ENCODE assay signal across 15 cellular contexts in the genomic region with DNA sequence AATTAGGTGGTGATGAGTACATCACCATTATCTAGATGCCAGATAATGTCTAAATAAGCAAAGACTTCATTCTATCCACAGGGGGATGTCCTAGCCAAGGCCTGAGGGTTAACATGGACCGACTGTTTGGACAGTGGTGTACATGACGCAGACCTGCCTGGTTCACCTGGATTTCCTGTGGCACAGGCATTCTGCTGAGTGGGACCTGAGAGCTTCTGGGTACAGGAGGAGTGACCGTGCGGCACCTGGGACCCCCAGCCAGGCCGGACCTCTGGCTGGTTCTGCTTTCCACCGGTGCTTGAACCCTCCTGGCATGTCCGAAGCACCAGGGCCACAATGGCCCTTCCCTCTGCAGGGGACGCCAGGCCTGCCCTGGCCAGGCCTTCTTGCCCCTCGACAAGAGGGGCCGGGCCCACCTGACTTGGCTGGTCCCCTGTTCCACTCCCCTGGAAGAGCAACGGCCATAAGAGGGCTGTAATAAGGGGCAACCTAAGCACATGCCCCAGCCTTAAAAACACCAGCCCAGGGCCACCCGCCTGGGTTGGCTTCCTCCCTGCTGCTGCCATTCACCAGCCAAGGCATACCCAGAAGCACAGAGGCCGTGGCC. TPM values are rescaled to one million over a fixed set of nuclear protein-coding genes. Genes with fewer than 3 reads are reported as not detected.
DNase-seq lines count a peak whose midpoint lies in the region; ATAC-seq and TF ChIP-seq lines count a peak whose summit lies in the region.
"Had no signal": no experiment of that assay in that cellular context is flagged by ENCODE, and none has a peak within 500 bp of the region (broad histone marks: within the 10 kb centered on the region; RNA-seq: fewer than 3 reads in every experiment).

No MANE protein-coding gene starts in this region.

- H3K27me3 ChIP-seq in dorsolateral prefrontal cortex = no peaks in the 10 kb centered on the region
- H3K27me3 ChIP-seq in left lung = peaks cover 0 to 7% of the 10 kb centered on the region in 2 donors
- H3K27me3 ChIP-seq in aorta (ENCODE audit: control insufficient read depth in 1 of 2, insufficient read depth in 2 of 2, low read length in 1 of 2) = no peaks in the 10 kb centered on the region

- H3K9me3 ChIP-seq in left lung = no peaks in the 10 kb centered on the region
- H3K9me3 ChIP-seq in aorta (ENCODE audit: control insufficient read depth, low read length) = no peaks in the 10 kb centered on the region
- H3K9me3 ChIP-seq: BLaER1 treated with 17β-estradiol and CSF1 and Interleukin-3, amounts not matched to agents 10 nM and 100 nM; HAP-1 had no signal

- H3K27ac ChIP-seq in dorsolateral prefrontal cortex (peak overlapping the region in 42 of 59 donors; percentile 2 to 86 (median 62)), left lung (no peak overlapping the region), aorta (ENCODE audit: low read depth in 1 of 2, low read length in 2 of 2) (no peak overlapping the region)
- H3K27ac ChIP-seq: BLaER1 treated with 17β-estradiol and CSF1 and Interleukin-3, amounts not matched to agents 10 nM and 100 nM had no signal

- H3K4me1 ChIP-seq in left lung (peaks cover 4 to 5% of the 10 kb centered on the region in 2 donors), aorta (ENCODE audit: control insufficient read depth in 1 of 2, insufficient read depth in 2 of 2, low read length in 2 of 2) (no peaks in the 10 kb centered on the region)

- ATAC-seq in left ventricle myocardium superior (peak; percentile 8), Right ventricle myocardium inferior (no peak), left lung (no peak), aorta (ENCODE audit: low FRiP score) (peak; percentile 17), GM18867 (IDR thresholded peaks at IDR 0.05; ENCODE audit: unreplicated experiment) (no peak), GM21360 (IDR thresholded peaks at IDR 0.05; ENCODE audit: unreplicated experiment) (no peak)

- 95 to 97% methylated on average over 13 of the region's 13 CpGs for WGBS in aorta, 2 donors

- TF ChIP-seq CTCF in dorsolateral prefrontal cortex (IDR thresholded peaks at IDR 0.05 in 54 of 56, conservative IDR thresholded peaks at IDR 0.05 in 2 of 56; ENCODE audit: low read depth in 1 of 56, partially characterized antibody in 56 of 56) (no peak), left lung (IDR thresholded peaks at IDR 0.05) (no peak)

- DNase-seq in left ventricle myocardium superior (no peak), Right ventricle myocardium inferior (ENCODE audit: missing footprints) (no peak), dorsolateral prefrontal cortex (no peak), left lung (peak; percentile 19 to 50), aorta (peak; percentile 28 to 67), NCI-H748 (lab: John Stamatoyannopoulos, UW; ENCODE audit: unreplicated experiment) (no peak)
- DNase-seq: CD8-positive, alpha-beta memory T cell; DMS 273 treated with DMSO at 0.1 percent for 48 hours; EL; NCI-H2081; NCI-H774 had no signal

- intact Hi-C loops in left ventricle myocardium superior (cut with micrococcal nuclease) = no loop called here
- intact Hi-C loops in Right ventricle myocardium inferior (cut with DNase I) = no loop called here
- intact Hi-C loops in dorsolateral prefrontal cortex (cut with DNase I) = no loop called here
- intact Hi-C loops in left lung (cut with DNase I) = no loop called here
- intact Hi-C loops in aorta (cut with DNase I) = no loop called here

- H3K36me3 ChIP-seq in left lung (no peaks in the 10 kb centered on the region), aorta (ENCODE audit: control insufficient read depth in 1 of 2, insufficient read depth in 2 of 2, low read length in 1 of 2) (no peaks in the 10 kb centered on the region)
- H3K36me3 ChIP-seq: BLaER1 treated with 17β-estradiol and CSF1 and Interleukin-3, amounts not matched to agents 10 nM and 100 nM; HAP-1 had no signal

- H3K4me3 ChIP-seq in dorsolateral prefrontal cortex (no peak overlapping the region), left lung (no peak overlapping the region), aorta (ENCODE audit: low read length in 2 of 2) (no peak overlapping the region)
- H3K4me3 ChIP-seq: BLaER1 treated with 17β-estradiol and CSF1 and Interleukin-3, amounts not matched to agents 10 nM and 100 nM; HAP-1 had no signal

RNA-seq across cellular contexts. Expression of gene GFPT2, which starts 8.6 kb away (rescaled TPM):
- 15.3 TPM for total RNA-seq in left ventricle myocardium superior
- total RNA-seq in Right ventricle myocardium inferior = 15.3 TPM
- 10 to 100 TPM; 19.3 to 78.0 (median 32.5) TPM for total RNA-seq in dorsolateral prefrontal cortex
- 10 to 100 TPM; 13.5 to 17.6 TPM for total RNA-seq in left lung
- total RNA-seq in aorta = 10 to 100 TPM; 60.1 to 60.2 TPM
- 1 to 10 TPM; 1.1 to 3.7 TPM for polyA plus RNA-seq in aorta

RNA-seq across cellular contexts. Expression of gene MAPK9, which starts 52.6 kb away (rescaled TPM):
- total RNA-seq in left ventricle myocardium superior (46.5 TPM), Right ventricle myocardium inferior (41.7 TPM), dorsolateral prefrontal cortex (100 to 1,000 TPM in 95 of 120 experiments, 10 to 100 TPM in 25; 64.6 to 182 (median 123) TPM), left lung (10 to 100 TPM; 42.4 to 44.9 TPM), aorta (10 to 100 TPM; 31.4 to 36.4 TPM)
- 10 to 100 TPM; 15.8 to 22.0 TPM for polyA plus RNA-seq in aorta

Comparison
In these comparisons a context has a peak if more than half of its experiments do, and no peak if none do; other contexts are left out.
1. ATAC-seq: peak in left ventricle myocardium superior (single experiment) and aorta (single experiment); none in Right ventricle myocardium inferior (single experiment), left lung (single experiment), GM18867 (single experiment) and GM21360 (single experiment).
2. DNase-seq: peak in left lung (2 of 2) and aorta (2 of 2); none in left ventricle myocardium superior (single experiment), Right ventricle myocardium inferior (single experiment), dorsolateral prefrontal cortex (0 of 10) and NCI-H748 (single experiment).
3. H3K27ac ChIP-seq: peak in dorsolateral prefrontal cortex (42 of 59); none in left lung (0 of 2) and aorta (0 of 2).